2 cellular contexts compared by ENCODE assay signal in the genomic region with DNA sequence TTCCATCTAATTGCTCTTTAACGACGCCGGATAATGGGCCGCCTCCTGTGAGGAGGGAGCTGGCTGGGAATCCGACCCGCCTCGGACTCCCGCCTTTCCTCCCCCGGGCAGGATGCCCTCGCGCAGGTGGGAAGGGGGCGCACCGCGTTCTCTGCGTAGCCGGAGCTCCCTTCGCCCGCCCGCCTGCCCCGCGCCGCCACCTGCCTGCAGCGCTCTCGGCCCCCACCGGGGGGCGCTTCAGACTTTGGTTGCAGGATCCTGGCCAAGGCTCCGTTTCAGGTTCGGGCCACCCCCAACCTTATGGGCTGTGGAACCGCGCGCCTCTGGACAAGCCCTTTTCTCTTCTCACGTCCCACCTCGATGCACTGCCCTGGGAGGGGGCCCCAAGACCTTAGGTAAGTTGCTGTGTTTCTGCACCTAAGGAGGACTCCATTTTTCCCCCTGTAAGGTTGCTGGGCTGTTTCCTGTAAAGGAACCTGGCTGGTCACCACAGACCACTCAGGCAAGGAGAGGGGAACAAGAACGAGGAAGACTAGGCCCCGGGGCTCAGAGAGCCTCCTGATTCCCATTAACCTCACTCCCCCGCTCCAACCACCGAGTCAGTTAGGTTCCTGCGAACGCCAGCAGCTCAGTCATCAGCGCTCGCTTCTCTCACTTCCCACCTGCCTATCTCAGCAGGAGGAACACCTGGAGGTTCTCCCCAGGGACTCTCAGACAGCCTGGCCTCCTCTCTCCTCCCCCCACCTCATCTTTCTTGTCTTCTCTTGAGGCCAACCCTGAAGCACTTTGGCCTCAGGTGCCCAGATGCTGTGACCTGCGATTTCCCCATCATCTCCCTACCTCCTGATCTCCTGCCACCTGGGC.
TF ChIP-seq lines count a peak whose summit lies in the region.

No MANE protein-coding gene starts in this region.

TF ChIP-seq in IMR-90, 13 proteins besides CTCF, POLR2A, EP300 and RAD21:
- TF ChIP-seq RFX5 (IDR thresholded peaks at IDR 0.05; ENCODE audit: low read depth, low read length) (no peak), SMC3 (IDR thresholded peaks at IDR 0.05; ENCODE audit: low read depth, low read length) (peak; percentile 59; the same call in 1 of the 2 replicates)
TF ChIP-seq in IMR-90: peak in this region for 1.

TF ChIP-seq in SK-N-SH, 30 proteins besides CTCF, POLR2A, EP300 and RAD21:
- peak; percentile 35 for TF ChIP-seq SMC3 (IDR thresholded peaks at IDR 0.05; ENCODE audit: low read depth, low read length)
- TF ChIP-seq, protein P1, sequence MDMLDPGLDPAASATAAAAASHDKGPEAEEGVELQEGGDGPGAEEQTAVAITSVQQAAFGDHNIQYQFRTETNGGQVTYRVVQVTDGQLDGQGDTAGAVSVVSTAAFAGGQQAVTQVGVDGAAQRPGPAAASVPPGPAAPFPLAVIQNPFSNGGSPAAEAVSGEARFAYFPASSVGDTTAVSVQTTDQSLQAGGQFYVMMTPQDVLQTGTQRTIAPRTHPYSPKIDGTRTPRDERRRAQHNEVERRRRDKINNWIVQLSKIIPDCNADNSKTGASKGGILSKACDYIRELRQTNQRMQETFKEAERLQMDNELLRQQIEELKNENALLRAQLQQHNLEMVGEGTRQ (IDR thresholded peaks at IDR 0.05; ENCODE audit: borderline replicate concordance, low read depth, low read length) = no peak
